31 cellular contexts compared by ENCODE assay signal in the genomic region with DNA sequence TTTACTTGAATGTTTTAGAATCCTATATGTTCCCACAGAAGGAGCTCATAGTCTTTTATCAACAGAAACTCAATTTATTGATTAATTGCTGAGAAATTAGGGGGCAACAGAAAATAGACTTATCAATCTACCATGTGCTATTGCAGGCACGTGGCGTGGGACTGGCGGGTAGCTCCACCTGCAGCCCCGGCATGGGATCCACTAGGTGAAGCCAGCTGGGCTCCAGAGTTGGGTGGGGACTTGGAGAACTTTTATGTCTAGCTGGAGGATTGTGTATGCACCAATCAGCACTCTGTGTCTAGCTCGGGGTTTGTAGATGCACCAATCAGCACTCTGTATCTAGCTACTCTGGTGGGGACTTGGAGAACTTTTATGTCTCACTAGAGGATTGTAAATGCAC.
"Had no signal": no experiment of that assay in that cellular context is flagged by ENCODE, and none has a peak within 500 bp of the region (broad histone marks: within the 10 kb centered on the region; RNA-seq: fewer than 3 reads in every experiment).

No MANE protein-coding gene starts in this region.

- H3K27me3 ChIP-seq: adrenal gland, ascending aorta, body of pancreas, brain microvascular endothelial cell, breast epithelium, cardiac muscle cell had no signal

- H3K4me3 ChIP-seq: adrenal gland, ascending aorta, body of pancreas, breast epithelium, cardiac muscle cell had no signal

- H3K9me3 ChIP-seq: adrenal gland, ascending aorta, body of pancreas, breast epithelium had no signal

- ATAC-seq: activated naive CD4-positive, alpha-beta T cell treated with anti-CD3 and anti-CD28 coated beads, Interleukin-2, amount 50 U/mL, for 72 hours; activated naive CD8-positive, alpha-beta T cell treated with anti-CD3 and anti-CD28 coated beads, Interleukin-2, amount 50 U/mL, for 24 hours; activated T-cell treated with anti-CD3 and anti-CD28 coated beads, Interleukin-2, amount 50 U/mL, for 4 hours; activated T-cell treated with anti-CD3 and anti-CD28 coated beads, Interleukin-2, amount 50 U/mL, for 72 hours; activated T-helper 17 cell treated with anti-CD3 and anti-CD28 coated beads, Interleukin-2, amount 50 U/mL, for 72 hours; body of pancreas had no signal

- DNase-seq: activated effector memory CD4-positive, alpha-beta T cell treated with anti-CD3 and anti-CD28 coated beads, Interleukin-2, amount 50 U/mL, for 16 hours; activated effector memory CD4-positive, alpha-beta T cell treated with Interleukin-2 at 50 U/mL for 16 hours; activated gamma-delta T cell; activated gamma-delta T cell treated with Interleukin-2 at 50 U/mL for 16 hours; activated naive CD4-positive, alpha-beta T cell; activated naive CD4-positive, alpha-beta T cell treated with anti-CD3 and anti-CD28 coated beads for 36 hours; activated naive CD4-positive, alpha-beta T cell treated with anti-CD3 and anti-CD28 coated beads, Interleukin-2, amount 10 ng/mL, durations not matched to agents 7 days and 5 days; activated naive CD4-positive, alpha-beta T cell treated with anti-CD3 and anti-CD28 coated beads, Interleukin-2, amount 50 U/mL, for 16 hours; activated naive CD4-positive, alpha-beta T cell treated with Interleukin-2 at 50 U/mL for 16 hours; activated naive CD8-positive, alpha-beta T cell treated with anti-CD3 and anti-CD28 coated beads for 36 hours; activated naive CD8-positive, alpha-beta T cell treated with anti-CD3 and anti-CD28 coated beads, Interleukin-2, amount 10 ng/mL, durations not matched to agents 7 days and 5 days; activated naive CD8-positive, alpha-beta T cell treated with anti-CD3 and anti-CD28 coated beads, Interleukin-2, amount 50 U/mL, for 24 hours; activated T-cell treated with anti-CD3 and anti-CD28 coated beads, Interleukin-2, amount 50 U/mL, for 24 hours; activated T-cell treated with anti-CD3 and anti-CD28 coated beads, Interleukin-2, amount 50 U/mL, for 4 hours; activated T-cell treated with anti-CD3 and anti-CD28 coated beads, Interleukin-2, amount 50 U/mL, for 48 hours; activated T-cell treated with anti-CD3 and anti-CD28 coated beads, Interleukin-2, amount 50 U/mL, for 72 hours; adrenal gland; amniotic stem cell; amygdala; anterior cingulate cortex; aorta; body of pancreas; brain microvascular endothelial cell; caudate nucleus; central memory CD4-positive, alpha-beta T cell; cerebellar nuclear complex had no signal

- H3K36me3 ChIP-seq: adrenal gland, ascending aorta, brain microvascular endothelial cell, breast epithelium, cardiac muscle cell had no signal

- H3K27ac ChIP-seq: adrenal gland, ascending aorta, body of pancreas, brain microvascular endothelial cell, breast epithelium, cardiac muscle cell had no signal
